In the genomic region with DNA sequence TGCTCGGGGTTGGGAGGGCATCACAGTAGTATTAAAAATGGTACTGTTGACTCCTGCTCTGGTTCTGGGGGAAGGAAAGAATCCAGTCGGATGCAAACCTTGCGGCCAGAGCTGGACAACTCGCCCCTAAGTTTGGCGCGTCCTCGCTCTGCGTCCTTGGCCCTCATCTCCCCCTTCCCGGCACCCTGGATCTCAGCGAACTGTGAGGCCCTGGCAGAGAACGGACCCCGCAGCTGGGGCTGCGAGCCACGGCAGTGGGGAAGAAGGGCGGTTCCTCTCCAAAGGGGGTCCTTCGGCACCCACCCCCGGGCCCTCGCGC, we compare ENCODE assay signal across 8 cellular contexts. TPM values are rescaled to one million over a fixed set of nuclear protein-coding genes. Genes with fewer than 3 reads are reported as not detected.
DNase-seq lines count a peak whose midpoint lies in the region; ATAC-seq and TF ChIP-seq lines count a peak whose summit lies in the region.

No MANE protein-coding gene starts in this region.

- no peaks in the 10 kb centered on the region for H3K9me3 Mint-ChIP-seq in MCF 10A (ENCODE audit: unreplicated experiment)
- H3K9me3 Mint-ChIP-seq in memory B cell, result no peaks in the 10 kb centered on the region

- peak overlapping the region; percentile 60 for H3K4me3 ChIP-seq in A673 (ENCODE audit: low read depth, low read length, poor library complexity, severe bottlenecking)

- H3K4me1 ChIP-seq in A673 (ENCODE audit: insufficient read depth, low read length, poor library complexity, severe bottlenecking), result peaks cover 22% of the 10 kb centered on the region

- peak overlapping the region; percentile 64 for H3K4me3 Mint-ChIP-seq in MCF 10A (ENCODE audit: unreplicated experiment)
- H3K4me3 Mint-ChIP-seq in memory B cell, result peak overlapping the region; percentile 81

- H3K27ac Mint-ChIP-seq in MCF 10A (ENCODE audit: low read depth, unreplicated experiment) (no peak overlapping the region), memory B cell (no peak overlapping the region)

- H3K36me3 Mint-ChIP-seq in MCF 10A (ENCODE audit: insufficient read depth, unreplicated experiment) (no peaks in the 10 kb centered on the region), memory B cell (peaks cover 3% of the 10 kb centered on the region)

- H3K4me1 Mint-ChIP-seq in MCF 10A (ENCODE audit: insufficient read depth, unreplicated experiment), result peaks cover 5% of the 10 kb centered on the region
- peaks cover 19% of the 10 kb centered on the region for H3K4me1 Mint-ChIP-seq in memory B cell

- H3K27me3 Mint-ChIP-seq in MCF 10A (ENCODE audit: insufficient read depth, unreplicated experiment), result no peaks in the 10 kb centered on the region
- no peaks in the 10 kb centered on the region for H3K27me3 Mint-ChIP-seq in memory B cell

- CTCF ChIA-PET in A673 (lab: Charles Lee) (interaction anchor here (0.7 kb wide), 1 partner anchor 19 kb away, joined by 4 read pairs; no protein-coding TSS in a partner anchor), MCF 10A (lab: Yijun Ruan, JAX) (interaction anchor here (1.3 kb wide), 1 partner anchor 158 kb away, joined by 3 read pairs; no protein-coding TSS in a partner anchor)

- BruUV-seq in A673 (replicated peaks; lab: Mats Ljungman, UMichigan) (no TSS peak), MCF 10A (replicated peaks; lab: Mats Ljungman, UMichigan) (no TSS peak)

- no peaks in the 10 kb centered on the region for H3K27me3 ChIP-seq in A673 (replicated peaks; ENCODE audit: insufficient read depth, low read depth, low read length, poor library complexity)

- POLR2A ChIA-PET in A673 (lab: Charles Lee; ENCODE audit: low non-redundant PET), result no interaction called here
- POLR2A ChIA-PET in MCF 10A (lab: Yijun Ruan, JAX), result interaction anchor here (0.6 to 1.3 kb wide), 2 partner anchors 25 to 114 kb away, joined by 3 read pairs; a partner anchor contains a TSS

- peak overlapping the region; percentile 75 for H3K27ac ChIP-seq in A673 (ENCODE audit: low read depth, low read length, poor library complexity, severe bottlenecking)

- DNase-seq in A673 (ENCODE audit: low spot score), result no peak
- no peak for DNase-seq in MCF 10A (ENCODE audit: unreplicated experiment)
- DNase-seq in memory B cell (ENCODE audit: low spot score in 2 of 2), result no peak
- no peak for DNase-seq in superior temporal gyrus (ENCODE audit: extremely low spot score)
- DNase-seq in DMS79 (lab: John Stamatoyannopoulos, UW), result no peak

- H3K9me3 ChIP-seq in A673 (ENCODE audit: low read depth, low read length, poor library complexity, severe bottlenecking), result no peaks in the 10 kb centered on the region

- H3K36me3 ChIP-seq in A673 (ENCODE audit: insufficient read depth, low read length, poor library complexity, severe bottlenecking), result no peaks in the 10 kb centered on the region

- TF ChIP-seq CTCF in A673 (conservative IDR thresholded peaks at IDR 0.05; ENCODE audit: low read depth, low read length), result no peak
- TF ChIP-seq CTCF in MCF 10A (IDR thresholded peaks at IDR 0.05; ENCODE audit: unreplicated experiment), result no peak

- peak; percentile 4 for ATAC-seq in HG02759 (IDR thresholded peaks at IDR 0.05; ENCODE audit: unreplicated experiment)
- no peak for ATAC-seq in memory B cell (ENCODE audit: low read depth)
- ATAC-seq in GM21737 (IDR thresholded peaks at IDR 0.05; ENCODE audit: unreplicated experiment), result no peak
- no peak for ATAC-seq in HG03196 (IDR thresholded peaks at IDR 0.05; ENCODE audit: unreplicated experiment)

- intact Hi-C loops in A673 (cut with micrococcal nuclease; ENCODE audit: unreplicated experiment), result no loop called here
- intact Hi-C loops in MCF 10A (cut with micrococcal nuclease), result no loop called here

RNA-seq across cellular contexts. Expression of a gene that starts 14.0 kb away (rescaled TPM):
- total RNA-seq in A673 (2021), result 11.4 and 16.3 TPM in 2 replicates
- 0.35 and 0.47 TPM in 2 replicates for total RNA-seq in MCF 10A (2022)
